In the genomic region with DNA sequence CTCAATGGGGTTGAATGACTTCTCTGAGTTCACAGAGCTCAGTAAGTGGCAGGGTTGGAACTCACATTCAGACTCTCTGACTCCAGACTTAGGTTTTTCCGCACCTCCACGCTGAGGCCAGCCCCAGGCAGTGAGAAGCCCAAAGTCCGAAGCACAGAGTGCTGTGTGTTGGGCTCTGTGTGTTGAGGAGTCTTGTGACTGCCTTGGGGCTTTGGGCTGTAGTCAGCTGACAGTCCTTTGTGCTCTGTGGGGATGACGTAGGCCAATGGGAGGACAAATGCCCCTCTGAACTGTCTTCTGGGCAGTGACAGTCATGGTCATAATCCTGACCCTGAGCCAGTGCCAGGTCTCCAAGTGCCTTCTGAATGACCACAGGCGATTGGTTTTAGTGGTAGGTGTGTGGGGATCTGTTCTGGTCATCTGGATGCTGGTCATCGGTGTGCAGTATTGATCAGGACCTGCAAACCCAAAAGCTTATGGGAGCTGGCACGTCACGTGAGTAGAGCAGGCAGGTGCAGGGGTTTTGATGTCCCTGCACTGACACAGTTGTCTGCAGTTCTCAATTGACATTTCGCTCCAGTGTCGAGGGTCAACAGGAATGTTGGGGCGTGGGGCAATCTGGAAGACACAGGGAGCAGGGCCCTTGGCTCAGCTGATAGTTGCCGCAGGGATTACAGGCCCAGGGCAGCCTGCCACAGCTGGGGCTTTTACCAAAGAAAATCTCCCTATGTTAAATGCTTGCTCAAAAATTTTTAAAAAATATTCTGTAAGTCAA, we compare ENCODE assay signal across 21 cellular contexts. TPM values are rescaled to one million over a fixed set of nuclear protein-coding genes. Genes with fewer than 3 reads are reported as not detected.
DNase-seq lines count a peak whose midpoint lies in the region; ATAC-seq and TF ChIP-seq lines count a peak whose summit lies in the region.
"Had no signal": no experiment of that assay in that cellular context is flagged by ENCODE, and none has a peak within 500 bp of the region (broad histone marks: within the 10 kb centered on the region; RNA-seq: fewer than 3 reads in every experiment).

No MANE protein-coding gene starts in this region.

- peak overlapping the region; percentile 1 to 80 (median 55) for H3K4me3 ChIP-seq in dorsolateral prefrontal cortex
- no peak overlapping the region for H3K4me3 ChIP-seq in liver (ENCODE audit: low read depth in 1 of 3, low read length in 3 of 3)
- H3K4me3 ChIP-seq in transverse colon, result no peak overlapping the region
- H3K4me3 ChIP-seq in MG63, result no peak overlapping the region
- H3K4me3 ChIP-seq: body of pancreas, lower lobe of right lung, prostate gland had no signal

- DNase-seq in G401 (ENCODE audit: low spot score), result peak; percentile 12
- DNase-seq in dorsolateral prefrontal cortex, result peak; percentile 16 to 97 (median 88)
- DNase-seq in putamen (ENCODE audit: low spot score), result peak; percentile 97
- no peak for DNase-seq in transverse colon
- DNase-seq in NCI-H2081 (lab: John Stamatoyannopoulos, UW), result no peak
- DNase-seq in MG63, result no peak
- DNase-seq: activated CD4-positive, alpha-beta T cell treated with anti-CD3 and anti-CD28 coated beads for 4 hours; activated naive CD4-positive, alpha-beta T cell treated with Interleukin-2 at 50 U/mL for 16 hours; body of pancreas; CD4-positive, alpha-beta T cell; cortex of kidney; DMS53; lower lobe of right lung; naive thymus-derived CD8-positive, alpha-beta T cell; NCI-H345; NK-92 treated with Interleukin-12 subunit alpha and Interleukin-12 subunit beta, amount 100 ng/mL, for 24 hours; RPMI8226 had no signal

- in situ Hi-C loops in G401 (cut with HindIII; ENCODE audit: low sequenced_read_pairs), result no loop called here
- in situ Hi-C loops in transverse colon (cut with MboI; ENCODE audit: low pct_ligation_motif_present in 1 of 4, low pct_unique_long_range_greater_than_20kb in 1 of 4, low sequenced_read_pairs in 3 of 4), result no loop called here

- H3K27ac ChIP-seq in dorsolateral prefrontal cortex, result peak overlapping the region; percentile 65 to 100 (median 96)
- H3K27ac ChIP-seq in liver (ENCODE audit: low read depth in 1 of 2, low read length in 2 of 2), result peak overlapping the region in 1 of 2 donors; percentile 28
- H3K27ac ChIP-seq in transverse colon, result no peak overlapping the region
- H3K27ac ChIP-seq: body of pancreas, lower lobe of right lung, prostate gland had no signal

- TF ChIP-seq EP300 in transverse colon (IDR thresholded peaks at IDR 0.05; ENCODE audit: low read depth), result no peak

- no peak for TF ChIP-seq POLR2A in transverse colon (IDR thresholded peaks at IDR 0.05)

- intact Hi-C loops in dorsolateral prefrontal cortex (cut with DNase I) (loop anchor here (5.0 to 10.0 kb wide), 5 partner anchors 68 to 340 kb away; a partner anchor contains a TSS), transverse colon (cut with DNase I; ENCODE audit: low total_unique reads) (no loop called here)

- peaks cover 3 to 36% (median 24%) of the 10 kb centered on the region in 4 donors for H3K4me1 ChIP-seq in liver (ENCODE audit: control insufficient read depth in 4 of 4, insufficient read depth in 4 of 4, low read length in 3 of 4)
- no peaks in the 10 kb centered on the region for H3K4me1 ChIP-seq in transverse colon
- H3K4me1 ChIP-seq: body of pancreas, lower lobe of right lung, prostate gland had no signal

- H3K27me3 ChIP-seq in dorsolateral prefrontal cortex (no peaks in the 10 kb centered on the region), liver (ENCODE audit: control insufficient read depth in 4 of 4, insufficient read depth in 4 of 4, low read length in 3 of 4) (no peaks in the 10 kb centered on the region), transverse colon (no peaks in the 10 kb centered on the region), MG63 (no peaks in the 10 kb centered on the region)
- H3K27me3 ChIP-seq: body of pancreas had no signal

- no peak for TF ChIP-seq RAD21 in liver (IDR thresholded peaks at IDR 0.05)

- no peak overlapping the region for H3K9ac ChIP-seq in liver (ENCODE audit: low read depth in 1 of 2, low read length in 2 of 2)

- TF ChIP-seq CTCF in dorsolateral prefrontal cortex (IDR thresholded peaks at IDR 0.05 in 54 of 56, conservative IDR thresholded peaks at IDR 0.05 in 2 of 56; ENCODE audit: low read depth in 1 of 56, partially characterized antibody in 56 of 56) (peak in 3 of 56 donors; percentile 6 to 16 (median 14)), liver (IDR thresholded peaks at IDR 0.05; ENCODE audit: low read depth, low read length, missing input control) (no peak), transverse colon (IDR thresholded peaks at IDR 0.05) (no peak)

- H3K9me3 ChIP-seq in liver (ENCODE audit: control insufficient read depth in 4 of 4, low read length in 3 of 4) (no peaks in the 10 kb centered on the region), transverse colon (no peaks in the 10 kb centered on the region), MG63 (no peaks in the 10 kb centered on the region)
- H3K9me3 ChIP-seq: body of pancreas, lower lobe of right lung, prostate gland had no signal

- H3K36me3 ChIP-seq in liver (ENCODE audit: control insufficient read depth in 4 of 4, insufficient read depth in 3 of 4, low read depth in 1 of 4, low read length in 3 of 4) (peaks cover 0 to 30% (median 11%) of the 10 kb centered on the region in 4 donors), transverse colon (peaks cover 0 to under 1% (median 0%) of the 10 kb centered on the region in 4 donors), MG63 (no peaks in the 10 kb centered on the region)
- H3K36me3 ChIP-seq: prostate gland had no signal

- WGBS in liver, result 51% methylated on average over 12 of the region's 12 CpGs
- WGBS in transverse colon (ENCODE audit: low coverage in 1 of 2), 2 donors, result 92% methylated on average over 12 of the region's 12 CpGs; no CpG with 5 or more reads in 1 of the 2 donors

- ATAC-seq in GM21529 (IDR thresholded peaks at IDR 0.05; ENCODE audit: unreplicated experiment), result no peak
- ATAC-seq: body of pancreas; lower lobe of right lung; naive thymus-derived CD8-positive, alpha-beta T cell; stimulated activated effector memory CD8-positive, alpha-beta T cell treated with anti-CD3 and anti-CD28 coated beads, Interleukin-12 subunit alpha, Interleukin-12 subunit beta, amount 100 ng/mL, for 72 hours had no signal

TF ChIP-seq in liver, 16 proteins besides CTCF, POLR2A, EP300 and RAD21:
- TF ChIP-seq EGR1 (IDR thresholded peaks at IDR 0.05; ENCODE audit: low read depth in 2 of 2) (no peak), HNF4A (conservative IDR thresholded peaks at IDR 0.05) (peak; percentile 31)
TF ChIP-seq in liver: peak in this region for 1.

RNA-seq across cellular contexts. Expression of a gene that starts 45.3 kb away (rescaled TPM):
- 0.27 and 0.43 TPM in 2 replicates for total RNA-seq in G401 (2014; rRNA removed; shearing (Covaris generic))
- total RNA-seq in dorsolateral prefrontal cortex (100 to 1,000 TPM in 52 of 120 experiments, 10 to 100 TPM in 68; 15.4 to 472 (median 94.6) TPM), liver (1 to 10 TPM; 2.0 to 6.1 TPM), transverse colon (10 to 100 TPM; 17.0 to 35.2 (median 19.3) TPM)
- polyA plus RNA-seq in liver, result 1 to 10 TPM; 2.2 to 6.1 TPM
- total RNA-seq in MG63 (2014; rRNA removed; shearing (Covaris generic); ENCODE audit: low replicate concordance), result not detected in 2 replicates

Comparison
In these comparisons a context has a peak if more than half of its experiments do, and no peak if none do; other contexts are left out.
1. DNase-seq: peak in G401 (single experiment), dorsolateral prefrontal cortex (10 of 10) and putamen (single experiment); none in transverse colon (single experiment), NCI-H2081 (0 of 2) and MG63 (single experiment).
2. H3K27ac ChIP-seq: peak in dorsolateral prefrontal cortex (59 of 59); none in transverse colon (0 of 4).
3. H3K4me3 ChIP-seq: peak in dorsolateral prefrontal cortex (59 of 59); none in liver (0 of 3), transverse colon (0 of 4) and MG63 (single experiment).